In genomic region chr22:35376728-35377472, GRCh38 we compare ENCODE assay signal across 1 cellular context.
A peak's percentile ranks its signal among the peaks of the same experiment; 100 is the strongest.
TF ChIP-seq lines count a peak whose summit lies in the region.

No MANE protein-coding gene starts in this region.

TF ChIP-seq in SK-N-SH, 30 proteins besides CTCF, POLR2A, EP300 and RAD21 (continued from another document):
- TF ChIP-seq REST (IDR thresholded peaks at IDR 0.05; ENCODE audit: low read depth, low read length) (peak; percentile 40; the same call in 1 of the 2 replicates), TCF12 (IDR thresholded peaks at IDR 0.05) (peak; percentile 83), NRF1 (IDR thresholded peaks at IDR 0.05; ENCODE audit: low read depth, low read length) (no peak), ELF1 (IDR thresholded peaks at IDR 0.05) (peak; percentile 67), TEAD4 (IDR thresholded peaks at IDR 0.05; ENCODE audit: borderline replicate concordance, insufficient read depth) (0 out of 2 replicates have a peak, but pooled peaks have one; percentile 24), RFX5 (IDR thresholded peaks at IDR 0.05; ENCODE audit: low read length) (no peak), SMC3 (IDR thresholded peaks at IDR 0.05; ENCODE audit: low read depth, low read length) (no peak), TAF1 (IDR thresholded peaks at IDR 0.05; ENCODE audit: borderline replicate concordance, low read depth, low read length) (peak; percentile 50; the same call in 1 of the 2 replicates), CHD2 (IDR thresholded peaks at IDR 0.05; ENCODE audit: low read length, partially characterized antibody) (no peak), RCOR1 (IDR thresholded peaks at IDR 0.05; ENCODE audit: low read length) (no peak), RXRA (IDR thresholded peaks at IDR 0.05; ENCODE audit: borderline replicate concordance, low read depth) (no peak), USF2 (IDR thresholded peaks at IDR 0.05; ENCODE audit: borderline replicate concordance, low read depth, low read length) (no peak), EZH2phosphoT487 (IDR thresholded peaks at IDR 0.05; ENCODE audit: borderline replicate concordance, low read depth) (no peak), PBX3 (IDR thresholded peaks at IDR 0.05) (peak; percentile 32; the same call in 1 of the 2 replicates), SIN3A (IDR thresholded peaks at IDR 0.05; ENCODE audit: borderline replicate concordance, low read depth, low read length) (peak; percentile 81), NFIC (IDR thresholded peaks at IDR 0.05; ENCODE audit: borderline replicate concordance) (peak; percentile 23; the same call in 1 of the 2 replicates)
- TF ChIP-seq, protein P1, sequence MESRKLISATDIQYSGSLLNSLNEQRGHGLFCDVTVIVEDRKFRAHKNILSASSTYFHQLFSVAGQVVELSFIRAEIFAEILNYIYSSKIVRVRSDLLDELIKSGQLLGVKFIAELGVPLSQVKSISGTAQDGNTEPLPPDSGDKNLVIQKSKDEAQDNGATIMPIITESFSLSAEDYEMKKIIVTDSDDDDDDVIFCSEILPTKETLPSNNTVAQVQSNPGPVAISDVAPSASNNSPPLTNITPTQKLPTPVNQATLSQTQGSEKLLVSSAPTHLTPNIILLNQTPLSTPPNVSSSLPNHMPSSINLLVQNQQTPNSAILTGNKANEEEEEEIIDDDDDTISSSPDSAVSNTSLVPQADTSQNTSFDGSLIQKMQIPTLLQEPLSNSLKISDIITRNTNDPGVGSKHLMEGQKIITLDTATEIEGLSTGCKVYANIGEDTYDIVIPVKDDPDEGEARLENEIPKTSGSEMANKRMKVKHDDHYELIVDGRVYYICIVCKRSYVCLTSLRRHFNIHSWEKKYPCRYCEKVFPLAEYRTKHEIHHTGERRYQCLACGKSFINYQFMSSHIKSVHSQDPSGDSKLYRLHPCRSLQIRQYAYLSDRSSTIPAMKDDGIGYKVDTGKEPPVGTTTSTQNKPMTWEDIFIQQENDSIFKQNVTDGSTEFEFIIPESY (IDR thresholded peaks at IDR 0.05; ENCODE audit: borderline replicate concordance, low read depth) = peak; percentile 53; the same call in 1 of the 2 replicates
- TF ChIP-seq, protein P2, sequence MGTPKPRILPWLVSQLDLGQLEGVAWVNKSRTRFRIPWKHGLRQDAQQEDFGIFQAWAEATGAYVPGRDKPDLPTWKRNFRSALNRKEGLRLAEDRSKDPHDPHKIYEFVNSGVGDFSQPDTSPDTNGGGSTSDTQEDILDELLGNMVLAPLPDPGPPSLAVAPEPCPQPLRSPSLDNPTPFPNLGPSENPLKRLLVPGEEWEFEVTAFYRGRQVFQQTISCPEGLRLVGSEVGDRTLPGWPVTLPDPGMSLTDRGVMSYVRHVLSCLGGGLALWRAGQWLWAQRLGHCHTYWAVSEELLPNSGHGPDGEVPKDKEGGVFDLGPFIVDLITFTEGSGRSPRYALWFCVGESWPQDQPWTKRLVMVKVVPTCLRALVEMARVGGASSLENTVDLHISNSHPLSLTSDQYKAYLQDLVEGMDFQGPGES (IDR thresholded peaks at IDR 0.05; ENCODE audit: low read depth, low read length) = no peak
- TF ChIP-seq, protein P3, sequence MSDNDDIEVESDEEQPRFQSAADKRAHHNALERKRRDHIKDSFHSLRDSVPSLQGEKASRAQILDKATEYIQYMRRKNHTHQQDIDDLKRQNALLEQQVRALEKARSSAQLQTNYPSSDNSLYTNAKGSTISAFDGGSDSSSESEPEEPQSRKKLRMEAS (IDR thresholded peaks at IDR 0.05; ENCODE audit: low read depth) = peak; percentile 95
